Comparison of ENCODE assay signal across 8 cellular contexts in genomic region chr18:2971741-2972552, GRCh38. TPM values are rescaled to one million over a fixed set of nuclear protein-coding genes. Genes with fewer than 3 reads are reported as not detected.
DNase-seq lines count a peak whose midpoint lies in the region; ATAC-seq and TF ChIP-seq lines count a peak whose summit lies in the region.

No MANE protein-coding gene starts in this region.

- H3K27ac ChIP-seq in skin epidermis (peak overlapping the region in 19 of 21 experiments; percentile 3 to 85 (median 60)), hepatocyte (no peak overlapping the region)

- peaks cover 96% of the 10 kb centered on the region for H3K79me2 ChIP-seq in hepatocyte

- no peaks in the 10 kb centered on the region for H3K9me2 ChIP-seq in hepatocyte (replicated peaks; ENCODE audit: insufficient read depth)

- no peaks in the 10 kb centered on the region for H3K27me3 ChIP-seq in hepatocyte

- in situ Hi-C loops in ACHN (cut with HindIII; ENCODE audit: low pct_ligation_motif_present, low pct_unique_long_range_greater_than_20kb, low sequenced_read_pairs): no loop called here

- H3K4me3 ChIP-seq in skin epidermis: peak overlapping the region in 2 of 7 experiments; percentile 6
- no peak overlapping the region for H3K4me3 ChIP-seq in hepatocyte

- TF ChIP-seq CTCF in hepatocyte (IDR thresholded peaks at IDR 0.05; ENCODE audit: poor library complexity): no peak

- H3K4me2 ChIP-seq in hepatocyte: no peak overlapping the region

- peaks cover 12% of the 10 kb centered on the region for H4K20me1 ChIP-seq in hepatocyte (ENCODE audit: insufficient read depth, poor library complexity, severe bottlenecking)

- peaks cover 51% of the 10 kb centered on the region for H3K4me1 ChIP-seq in hepatocyte (ENCODE audit: insufficient read depth)

- DNase-seq in ACHN: peak; percentile 46
- DNase-seq in activated T-cell treated with anti-CD3 and anti-CD28 coated beads for 24 hours (ENCODE audit: low read depth): peak; percentile 57
- peak; percentile 64 for DNase-seq in fibroblast of peridontal ligament (ENCODE audit: extremely low read depth)
- no peak for DNase-seq in hepatocyte (ENCODE audit: low spot score)
- DNase-seq in GOT3 (lab: John Stamatoyannopoulos, UW): no peak

- 95% methylated on average over 18 of the region's 18 CpGs for WGBS in hepatocyte (ENCODE audit: low lambda C conversion rate, missing lambda C conversion rate)

- no peaks in the 10 kb centered on the region for H3K36me3 ChIP-seq in hepatocyte (replicated peaks; ENCODE audit: insufficient read depth, low read depth)

- ATAC-seq in GM19438 (IDR thresholded peaks at IDR 0.05; ENCODE audit: low read depth, unreplicated experiment): peak; percentile 80
- ATAC-seq in HG03521 (IDR thresholded peaks at IDR 0.05; ENCODE audit: unreplicated experiment): peak; percentile 89

- no peak overlapping the region for H2AFZ ChIP-seq in hepatocyte

- no peaks in the 10 kb centered on the region for H3K9me3 ChIP-seq in hepatocyte (ENCODE audit: low read depth)

RNA-seq across cellular contexts. Expression of gene LPIN2, which starts 41.0 kb away (rescaled TPM):
- total RNA-seq in hepatocyte: 62.1 and 71.2 TPM in 2 replicates
- polyA plus RNA-seq in hepatocyte: 28.2 and 29.1 TPM in 2 replicates

Comparison
In these comparisons a context has a peak if more than half of its experiments do, and no peak if none do; other contexts are left out.
1. DNase-seq: peak in ACHN (single experiment), activated T-cell treated with anti-CD3 and anti-CD28 coated beads for 24 hours (single experiment) and fibroblast of peridontal ligament (single experiment); none in hepatocyte (single experiment) and GOT3 (single experiment).